10 cellular contexts compared by ENCODE assay signal in genomic region chr2:144595686-144596073, GRCh38.
DNase-seq lines count a peak whose midpoint lies in the region; ATAC-seq and TF ChIP-seq lines count a peak whose summit lies in the region.
"Had no signal": no experiment of that assay in that cellular context is flagged by ENCODE, and none has a peak within 500 bp of the region (broad histone marks: within the 10 kb centered on the region; RNA-seq: fewer than 3 reads in every experiment).

No MANE protein-coding gene starts in this region.

- TF ChIP-seq POLR2A in GM18505 (IDR thresholded peaks at IDR 0.05; ENCODE audit: borderline replicate concordance, extremely low read depth, insufficient read depth, insufficient read length), result no peak

- H3K27me3 Mint-ChIP-seq in chondrocyte (ENCODE audit: low read depth), result no peaks in the 10 kb centered on the region
- H3K27me3 Mint-ChIP-seq in activated CD4-positive, alpha-beta T cell treated with anti-CD3 and anti-CD28 coated beads, Interleukin-2, amount 10 ng/mL, durations not matched to agents 24 days and 14 days, result peaks cover 17% of the 10 kb centered on the region
- peaks cover 8% of the 10 kb centered on the region for H3K27me3 Mint-ChIP-seq in activated naive CD4-positive, alpha-beta T cell treated with anti-CD3 and anti-CD28 coated beads for 36 hours (ENCODE audit: low read depth)

- CTCF ChIA-PET in activated naive CD4-positive, alpha-beta T cell treated with anti-CD3 and anti-CD28 coated beads for 36 hours (lab: Charles Lee), result no interaction called here

- H3K4me1 Mint-ChIP-seq in chondrocyte (ENCODE audit: low read depth), result peaks cover 13% of the 10 kb centered on the region
- H3K4me1 Mint-ChIP-seq in activated CD4-positive, alpha-beta T cell treated with anti-CD3 and anti-CD28 coated beads, Interleukin-2, amount 10 ng/mL, durations not matched to agents 24 days and 14 days, result peaks cover 3% of the 10 kb centered on the region
- no peaks in the 10 kb centered on the region for H3K4me1 Mint-ChIP-seq in activated naive CD4-positive, alpha-beta T cell treated with anti-CD3 and anti-CD28 coated beads for 36 hours (ENCODE audit: low read depth)

- intact Hi-C loops in activated CD4-positive, alpha-beta T cell treated with anti-CD3 and anti-CD28 coated beads, Interleukin-2, amount 10 ng/mL, durations not matched to agents 24 days and 14 days (cut with micrococcal nuclease), result no loop called here
- intact Hi-C loops in activated naive CD4-positive, alpha-beta T cell treated with anti-CD3 and anti-CD28 coated beads for 36 hours (cut with micrococcal nuclease), result no loop called here

- no peak for TF ChIP-seq CTCF in chondrocyte (IDR thresholded peaks at IDR 0.05)
- no peak for TF ChIP-seq CTCF in osteoblast (IDR thresholded peaks at IDR 0.05; ENCODE audit: extremely low read depth, low read depth, low read length)

- H3K27ac Mint-ChIP-seq in chondrocyte (ENCODE audit: unreplicated experiment), result peak overlapping the region; percentile 72
- no peak overlapping the region for H3K27ac Mint-ChIP-seq in activated CD4-positive, alpha-beta T cell treated with anti-CD3 and anti-CD28 coated beads, Interleukin-2, amount 10 ng/mL, durations not matched to agents 24 days and 14 days
- no peak overlapping the region for H3K27ac Mint-ChIP-seq in activated naive CD4-positive, alpha-beta T cell treated with anti-CD3 and anti-CD28 coated beads for 36 hours

- DNase-seq in chondrocyte (ENCODE audit: low spot score), result no peak
- no peak for DNase-seq in osteoblast (ENCODE audit: insufficient read length, low spot score, missing footprints)
- DNase-seq in activated CD4-positive, alpha-beta T cell treated with anti-CD3 and anti-CD28 coated beads, Interleukin-2, amount 10 ng/mL, durations not matched to agents 24 days and 14 days, result no peak
- no peak for DNase-seq in activated naive CD4-positive, alpha-beta T cell treated with anti-CD3 and anti-CD28 coated beads for 36 hours
- DNase-seq: NCI-H1436, pancreas had no signal

- H3K27me3 ChIP-seq in osteoblast (ENCODE audit: insufficient read depth, low read length), result no peaks in the 10 kb centered on the region
- H3K27me3 ChIP-seq: pancreas had no signal

- H3K27ac ChIP-seq in osteoblast (ENCODE audit: low read depth, low read length), result no peak overlapping the region
- H3K27ac ChIP-seq: pancreas had no signal

- H3K79me2 ChIP-seq in osteoblast (ENCODE audit: insufficient read depth, low read length), result no peaks in the 10 kb centered on the region

- H3K36me3 Mint-ChIP-seq in chondrocyte (ENCODE audit: low read depth), result peaks cover 1% of the 10 kb centered on the region
- no peaks in the 10 kb centered on the region for H3K36me3 Mint-ChIP-seq in activated CD4-positive, alpha-beta T cell treated with anti-CD3 and anti-CD28 coated beads, Interleukin-2, amount 10 ng/mL, durations not matched to agents 24 days and 14 days (ENCODE audit: low read depth)
- no peaks in the 10 kb centered on the region for H3K36me3 Mint-ChIP-seq in activated naive CD4-positive, alpha-beta T cell treated with anti-CD3 and anti-CD28 coated beads for 36 hours (ENCODE audit: low read depth)

- no peaks in the 10 kb centered on the region for H3K36me3 ChIP-seq in osteoblast (ENCODE audit: insufficient read depth, low read length)
- H3K36me3 ChIP-seq: pancreas had no signal

- H3K4me1 ChIP-seq in osteoblast (ENCODE audit: insufficient read depth, low read length), result peaks cover 5% of the 10 kb centered on the region
- H3K4me1 ChIP-seq: pancreas had no signal

- H3K4me3 Mint-ChIP-seq in chondrocyte (ENCODE audit: unreplicated experiment), result no peak overlapping the region
- H3K4me3 Mint-ChIP-seq in activated CD4-positive, alpha-beta T cell treated with anti-CD3 and anti-CD28 coated beads, Interleukin-2, amount 10 ng/mL, durations not matched to agents 24 days and 14 days, result no peak overlapping the region
- H3K4me3 Mint-ChIP-seq in activated naive CD4-positive, alpha-beta T cell treated with anti-CD3 and anti-CD28 coated beads for 36 hours, result no peak overlapping the region

- H3K4me2 ChIP-seq in osteoblast (ENCODE audit: insufficient read depth, low read length), result peak overlapping the region; percentile 38

- ATAC-seq in GM18505 (IDR thresholded peaks at IDR 0.05; ENCODE audit: unreplicated experiment) (peak; percentile 40), HG03342 (IDR thresholded peaks at IDR 0.05; ENCODE audit: unreplicated experiment) (peak; percentile 46), HG02588 (IDR thresholded peaks at IDR 0.05; ENCODE audit: unreplicated experiment) (no peak), GM21619 (IDR thresholded peaks at IDR 0.05; ENCODE audit: unreplicated experiment) (no peak)

- H3K9me3 ChIP-seq in osteoblast (ENCODE audit: low read depth, low read length), result no peaks in the 10 kb centered on the region
- H3K9me3 ChIP-seq: pancreas had no signal

- H4K20me1 ChIP-seq in osteoblast (ENCODE audit: insufficient read depth, low read length), result no peaks in the 10 kb centered on the region

- peaks cover 5% of the 10 kb centered on the region for H3K9me3 Mint-ChIP-seq in chondrocyte (ENCODE audit: low read depth)
- H3K9me3 Mint-ChIP-seq in activated CD4-positive, alpha-beta T cell treated with anti-CD3 and anti-CD28 coated beads, Interleukin-2, amount 10 ng/mL, durations not matched to agents 24 days and 14 days, result no peaks in the 10 kb centered on the region
- no peaks in the 10 kb centered on the region for H3K9me3 Mint-ChIP-seq in activated naive CD4-positive, alpha-beta T cell treated with anti-CD3 and anti-CD28 coated beads for 36 hours

- no peak overlapping the region for H3K4me3 ChIP-seq in osteoblast (ENCODE audit: insufficient read depth, low read length)
- H3K4me3 ChIP-seq: pancreas had no signal

- peak overlapping the region; percentile 58 for H2AFZ ChIP-seq in osteoblast (ENCODE audit: low read length)

Comparison
In these comparisons a context has a peak if more than half of its experiments do, and no peak if none do; other contexts are left out.
1. ATAC-seq: peak in GM18505 (single experiment) and HG03342 (single experiment); none in HG02588 (single experiment) and GM21619 (single experiment).